ENCODE assay signal across 24 cellular contexts in genomic region chr10:76072384-76072783, GRCh38.
"Had no signal": no experiment of that assay in that cellular context is flagged by ENCODE, and none has a peak within 500 bp of the region (broad histone marks: within the 10 kb centered on the region; RNA-seq: fewer than 3 reads in every experiment).

No MANE protein-coding gene starts in this region.

- H3K27me3 ChIP-seq: Peyer's patch, SJCRH30 had no signal

- H3K27ac Mint-ChIP-seq: activated B cell treated with CpG ODN at 0.5 μM for 24 hours; activated CD4-positive, alpha-beta memory T cell treated with anti-CD3 and anti-CD28 coated beads for 36 hours; activated CD4-positive, alpha-beta T cell treated with anti-CD3 and anti-CD28 coated beads, Interleukin-2, amount 10 ng/mL, durations not matched to agents 7 days and 5 days; activated naive CD4-positive, alpha-beta T cell treated with anti-CD3 and anti-CD28 coated beads for 36 hours; activated naive CD8-positive, alpha-beta T cell; activated T-helper 17 cell treated with anti-CD3 and anti-CD28 coated beads, Interleukin-2, amount 50 U/mL, for 72 hours; T-helper 17 cell had no signal

- H3K4me3 Mint-ChIP-seq: activated B cell treated with CpG ODN at 0.5 μM for 24 hours; activated CD4-positive, alpha-beta memory T cell treated with anti-CD3 and anti-CD28 coated beads for 36 hours; activated CD4-positive, alpha-beta T cell treated with anti-CD3 and anti-CD28 coated beads, Interleukin-2, amount 10 ng/mL, durations not matched to agents 7 days and 5 days; activated naive CD4-positive, alpha-beta T cell treated with anti-CD3 and anti-CD28 coated beads for 36 hours; activated naive CD8-positive, alpha-beta T cell; activated T-helper 17 cell treated with anti-CD3 and anti-CD28 coated beads, Interleukin-2, amount 50 U/mL, for 72 hours; T-helper 17 cell had no signal

- H3K36me3 ChIP-seq: Peyer's patch, SJCRH30 had no signal

- H3K4me3 ChIP-seq: Peyer's patch, SJCRH30 had no signal

- H3K27me3 Mint-ChIP-seq: activated B cell treated with CpG ODN at 0.5 μM for 24 hours; activated CD4-positive, alpha-beta T cell treated with anti-CD3 and anti-CD28 coated beads, Interleukin-2, amount 10 ng/mL, durations not matched to agents 7 days and 5 days; T-helper 17 cell had no signal

- ATAC-seq: activated T-helper 17 cell treated with anti-CD3 and anti-CD28 coated beads, Interleukin-2, amount 50 U/mL, for 72 hours; T-helper 17 cell had no signal

- H3K9me3 Mint-ChIP-seq: activated B cell treated with CpG ODN at 0.5 μM for 24 hours; activated CD4-positive, alpha-beta memory T cell treated with anti-CD3 and anti-CD28 coated beads for 36 hours; activated CD4-positive, alpha-beta T cell treated with anti-CD3 and anti-CD28 coated beads, Interleukin-2, amount 10 ng/mL, durations not matched to agents 7 days and 5 days; activated naive CD4-positive, alpha-beta T cell treated with anti-CD3 and anti-CD28 coated beads for 36 hours; activated T-helper 17 cell treated with anti-CD3 and anti-CD28 coated beads, Interleukin-2, amount 50 U/mL, for 72 hours had no signal

- H3K9me3 ChIP-seq: Peyer's patch, SJCRH30 had no signal

- DNase-seq: activated B cell treated with CpG ODN at 0.5 μM for 24 hours; activated CD4-positive, alpha-beta memory T cell treated with anti-CD3 and anti-CD28 coated beads for 36 hours; activated CD4-positive, alpha-beta T cell treated with anti-CD3 and anti-CD28 coated beads for 1 hour; activated CD4-positive, alpha-beta T cell treated with anti-CD3 and anti-CD28 coated beads, Interleukin-2, amount 10 ng/mL, durations not matched to agents 7 days and 5 days; activated CD8-positive, alpha-beta memory T cell treated with anti-CD3 and anti-CD28 coated beads for 24 hours; activated gamma-delta T cell; activated naive CD4-positive, alpha-beta T cell treated with anti-CD3 and anti-CD28 coated beads for 36 hours; activated T-cell treated with anti-CD3 and anti-CD28 coated beads, Interleukin-2, amount 50 U/mL, for 48 hours; caudate nucleus; MM.1S; NCI-H1105 treated with DMSO at 0.1 percent for 48 hours; NCI-H1436 treated with DMSO at 0.1 percent for 48 hours; NCI-H187; NCI-H2081; NCI-H510A treated with DMSO at 0.1 percent for 48 hours; Peyer's patch; Right ventricle myocardium superior; T-helper 17 cell; T-helper 9 cell had no signal

- H3K27ac ChIP-seq: KMS-11, Peyer's patch, RWPE1, SJCRH30 had no signal

- H3K4me1 Mint-ChIP-seq: activated B cell treated with CpG ODN at 0.5 μM for 24 hours; activated CD4-positive, alpha-beta T cell treated with anti-CD3 and anti-CD28 coated beads, Interleukin-2, amount 10 ng/mL, durations not matched to agents 7 days and 5 days; activated T-helper 17 cell treated with anti-CD3 and anti-CD28 coated beads, Interleukin-2, amount 50 U/mL, for 72 hours; T-helper 17 cell had no signal

- H3K36me3 Mint-ChIP-seq: activated CD4-positive, alpha-beta memory T cell treated with anti-CD3 and anti-CD28 coated beads for 36 hours; activated naive CD8-positive, alpha-beta T cell had no signal
